ENCODE assay signal across 12 cellular contexts in the genomic region with DNA sequence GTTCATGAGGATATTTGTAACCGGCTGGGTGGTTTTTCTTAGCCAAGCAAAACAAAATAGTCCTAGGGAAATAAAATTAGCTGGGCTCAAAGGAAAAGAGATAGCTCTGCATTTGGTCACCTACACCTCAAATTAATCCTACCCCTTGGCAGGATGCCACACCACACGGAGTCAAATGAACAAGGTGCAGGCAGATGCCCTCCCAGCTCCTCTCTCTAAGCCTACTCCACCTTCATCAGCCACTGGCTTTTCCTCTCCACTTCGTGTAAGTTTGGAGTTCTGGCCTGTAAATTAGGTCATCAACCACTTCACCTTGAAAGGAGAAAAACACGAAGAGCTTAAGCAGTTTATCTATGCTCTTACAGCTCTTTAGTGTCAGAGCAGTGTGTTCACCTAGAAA. TPM values are rescaled to one million over a fixed set of nuclear protein-coding genes. Genes with fewer than 3 reads are reported as not detected.
DNase-seq lines count a peak whose midpoint lies in the region; ATAC-seq and TF ChIP-seq lines count a peak whose summit lies in the region.
"Had no signal": no experiment of that assay in that cellular context is flagged by ENCODE, and none has a peak within 500 bp of the region (broad histone marks: within the 10 kb centered on the region; RNA-seq: fewer than 3 reads in every experiment).

No MANE protein-coding gene starts in this region.

- H3F3A ChIP-seq in GM23248 (ENCODE audit: insufficient read depth), result no peaks in the 10 kb centered on the region; the same call in 1 of the 2 replicates

- no peak for DNase-seq in GM23248
- peak; percentile 53 for DNase-seq in WERI-Rb-1
- DNase-seq in left lung, result no peak
- no peak for DNase-seq in 8988T
- no peak for DNase-seq in stimulated activated CD4-positive, alpha-beta T cell treated with anti-CD3 and anti-CD28 coated beads, Interleukin-2, amount 100 ng/mL, for 48 hours
- DNase-seq: activated CD4-positive, alpha-beta T cell treated with anti-CD3 and anti-CD28 coated beads for 48 hours; OCI-M1 had no signal

- TF ChIP-seq CTCF in WERI-Rb-1 (IDR thresholded peaks at IDR 0.05; ENCODE audit: low read depth, low read length) (no peak), left lung (IDR thresholded peaks at IDR 0.05) (no peak)

- intact Hi-C loops in left lung (cut with DNase I), result no loop called here

- no peaks in the 10 kb centered on the region for H3K27me3 ChIP-seq in ACC112 (ENCODE audit: insufficient read depth, low read length)
- H3K27me3 ChIP-seq in GM23248 (replicated peaks; ENCODE audit: insufficient read depth), result no peaks in the 10 kb centered on the region
- no peaks in the 10 kb centered on the region for H3K27me3 ChIP-seq in WERI-Rb-1 (ENCODE audit: insufficient read depth, low read depth, severe bottlenecking)
- peaks cover 0 to 38% of the 10 kb centered on the region in 2 donors for H3K27me3 ChIP-seq in left lung
- H3K27me3 ChIP-seq: ascending aorta had no signal

- no peaks in the 10 kb centered on the region for H4K20me1 ChIP-seq in GM23248 (ENCODE audit: insufficient read depth)

- no peaks in the 10 kb centered on the region for H3K9me3 ChIP-seq in GM23248 (ENCODE audit: low read depth)
- H3K9me3 ChIP-seq in WERI-Rb-1 (ENCODE audit: severe bottlenecking), result no peaks in the 10 kb centered on the region
- H3K9me3 ChIP-seq in left lung, result no peaks in the 10 kb centered on the region
- H3K9me3 ChIP-seq: ascending aorta had no signal

- H3K79me2 ChIP-seq in ACC112 (ENCODE audit: control insufficient read depth, insufficient read depth, low read length, unreplicated experiment), result no peaks in the 10 kb centered on the region
- no peaks in the 10 kb centered on the region for H3K79me2 ChIP-seq in GM23248 (ENCODE audit: insufficient read depth)

- H3K4me3 ChIP-seq in ACC112 (ENCODE audit: low read depth, low read length) (peak overlapping the region; percentile 85), GM23248 (no peak overlapping the region), WERI-Rb-1 (ENCODE audit: low read depth, low read length) (peak overlapping the region; percentile 8; the same call in 1 of the 2 replicates), left lung (no peak overlapping the region)

- WGBS in GM23248 (ENCODE audit: low coverage in 1 of 2, low lambda C conversion rate in 2 of 2, missing lambda C conversion rate in 2 of 2), 2 experiments, result 67% methylated on average over 4 of the region's 4 CpGs

- H3K27ac ChIP-seq in ACC112 (ENCODE audit: low read depth, low read length) (no peak overlapping the region), GM23248 (no peak overlapping the region), WERI-Rb-1 (no peak overlapping the region; the same call in 1 of the 2 replicates), left lung (no peak overlapping the region)
- H3K27ac ChIP-seq: ascending aorta had no signal

- in situ Hi-C loops in GM23248 (cut with MboI), result no loop called here

- H3K9me2 ChIP-seq in GM23248 (ENCODE audit: insufficient read depth), result no peaks in the 10 kb centered on the region

- H3K9ac ChIP-seq in GM23248, result no peak overlapping the region

- H3K4me1 ChIP-seq in ACC112 (ENCODE audit: control insufficient read depth, insufficient read depth, low read length, unreplicated experiment) (peaks cover 4% of the 10 kb centered on the region), GM23248 (ENCODE audit: insufficient read depth) (no peaks in the 10 kb centered on the region; the same call in 1 of the 2 replicates), left lung (peaks cover 0 to 12% of the 10 kb centered on the region in 2 donors)

- no peak overlapping the region for H2AFZ ChIP-seq in ACC112 (ENCODE audit: low read length, unreplicated experiment)
- peak overlapping the region; percentile 83; the same call in 1 of the 2 replicates for H2AFZ ChIP-seq in GM23248

- H3K36me3 ChIP-seq in ACC112 (ENCODE audit: insufficient read depth, low read length), result no peaks in the 10 kb centered on the region
- no peaks in the 10 kb centered on the region for H3K36me3 ChIP-seq in GM23248 (ENCODE audit: low read depth)
- no peaks in the 10 kb centered on the region for H3K36me3 ChIP-seq in WERI-Rb-1
- H3K36me3 ChIP-seq in left lung, result no peaks in the 10 kb centered on the region
- H3K36me3 ChIP-seq: ascending aorta had no signal

- no peak overlapping the region for H3K4me2 ChIP-seq in GM23248 (ENCODE audit: unreplicated experiment)

- ATAC-seq in left lung (peak; percentile 9), HG02870 (IDR thresholded peaks at IDR 0.05; ENCODE audit: unreplicated experiment) (no peak)
- no peak for ATAC-seq in activated CD4-positive, CD25-positive, alpha-beta regulatory T cell treated with anti-CD3 and anti-CD28 coated beads, Interleukin-2, amount 50 U/mL, for 24 hours

RNA-seq across cellular contexts. Expression of gene DDIT4L, which starts 1.4 kb away (rescaled TPM):
- 2.3 and 3.2 TPM in 2 replicates for total RNA-seq in GM23248 (2014; rRNA removed; shearing (Covaris generic))
- polyA plus RNA-seq in GM23248 (2016; fragmentation: Nextera tagmentation; extraction: Ambion mirVana), result 3.5 and 3.7 TPM in 2 replicates
- under 1 TPM; 0.52 to 0.55 TPM for total RNA-seq in left lung
- total RNA-seq: Daoy had no signal

Comparison
In these comparisons a context has a peak if more than half of its experiments do, and no peak if none do; other contexts are left out.
1. H3K4me3 ChIP-seq: peak in ACC112 (single experiment) and WERI-Rb-1 (single experiment); none in GM23248 (single experiment) and left lung (0 of 2).